ENCODE assay signal across 11 cellular contexts in genomic region chr3:194740859-194741486, GRCh38. TPM values are rescaled to one million over a fixed set of nuclear protein-coding genes. Genes with fewer than 3 reads are reported as not detected.
DNase-seq lines count a peak whose midpoint lies in the region; ATAC-seq and TF ChIP-seq lines count a peak whose summit lies in the region.
"Had no signal": no experiment of that assay in that cellular context is flagged by ENCODE, and none has a peak within 500 bp of the region (broad histone marks: within the 10 kb centered on the region; RNA-seq: fewer than 3 reads in every experiment).

No MANE protein-coding gene starts in this region.

- POLR2A ChIA-PET in PC-9 (lab: Charles Lee; ENCODE audit: unreplicated experiment) = interaction anchor here (0.5 to 0.9 kb wide), 9 partner anchors 12 to 663 kb away, joined by 3 to 45 read pairs (median 9); no protein-coding TSS in a partner anchor

- H3K9me2 ChIP-seq in PC-9 (ENCODE audit: insufficient read depth) = no peaks in the 10 kb centered on the region

- no peaks in the 10 kb centered on the region for H3K79me2 ChIP-seq in PC-9 (ENCODE audit: low read depth)

- DNase-seq in H4 (ENCODE audit: low spot score) (peak; percentile 93), PC-9 (peak; percentile 86 to 100), fibroblast of mammary gland (ENCODE audit: low read depth) (peak; percentile 44), retinal pigment epithelial cell (ENCODE audit: low read depth) (peak; percentile 61), ureter (ENCODE audit: low spot score) (no peak), NCI-H146 treated with DMSO at 0.1 percent for 48 hours (lab: John Stamatoyannopoulos, UW; ENCODE audit: unreplicated experiment) (no peak)
- DNase-seq: NCI-H2029 treated with DMSO at 0.1 percent for 48 hours, posterior cingulate gyrus had no signal

- no peaks in the 10 kb centered on the region for H3K27me3 ChIP-seq in PC-9 (ENCODE audit: insufficient read depth, low read depth)

- ATAC-seq in GM21367 (IDR thresholded peaks at IDR 0.05; ENCODE audit: unreplicated experiment) = no peak
- no peak for ATAC-seq in HG02970 (IDR thresholded peaks at IDR 0.05; ENCODE audit: low FRiP score, unreplicated experiment)

- H3K4me3 ChIP-seq in PC-9 (peak overlapping the region; percentile 30; the same call in 1 of the 2 replicates), fibroblast of mammary gland (ENCODE audit: control insufficient read depth, low read depth, low read length) (no peak overlapping the region), retinal pigment epithelial cell (ENCODE audit: low read length) (no peak overlapping the region)
- H3K4me3 ChIP-seq: coronary artery had no signal

- H4K20me1 ChIP-seq in PC-9 (ENCODE audit: insufficient read depth) = no peaks in the 10 kb centered on the region

- BruUV-seq in PC-9 (replicated peaks; lab: Mats Ljungman, UMichigan) = no TSS peak

- peak overlapping the region; percentile 58 for H2AFZ ChIP-seq in PC-9

- no peaks in the 10 kb centered on the region for H3K36me3 ChIP-seq in PC-9 (ENCODE audit: low read depth)

- H3K9me3 ChIP-seq in PC-9 (ENCODE audit: insufficient read depth, low read depth) = no peaks in the 10 kb centered on the region

- TF ChIP-seq CTCF in PC-9 (conservative IDR thresholded peaks at IDR 0.05) (no peak), fibroblast of mammary gland (conservative IDR thresholded peaks at IDR 0.05; ENCODE audit: control insufficient read depth, insufficient read depth, low read depth, low read length) (no peak), retinal pigment epithelial cell (conservative IDR thresholded peaks at IDR 0.05; ENCODE audit: low read depth, low read length) (no peak)

- intact Hi-C loops in PC-9 (cut with micrococcal nuclease; ENCODE audit: unreplicated experiment) = loop anchor here (1.0 to 2.0 kb wide), 6 partner anchors 26 to 365 kb away; partner anchors contain the start of gene FAM43A

- H3K27ac ChIP-seq in PC-9 = peak overlapping the region; percentile 80
- H3K27ac ChIP-seq: coronary artery had no signal

- H3K4me1 ChIP-seq in PC-9 (replicated peaks; ENCODE audit: insufficient read depth) = peaks cover 42% of the 10 kb centered on the region

- CTCF ChIA-PET in PC-9 (lab: Charles Lee) = interaction anchor here (0.6 to 0.9 kb wide), 4 partner anchors 11 to 292 kb away, joined by 5 to 13 read pairs (median 6); no protein-coding TSS in a partner anchor

- peak overlapping the region; percentile 73 for H3K4me2 ChIP-seq in PC-9

- H3F3A ChIP-seq in PC-9 (ENCODE audit: insufficient read depth, low read depth) = peaks cover 28% of the 10 kb centered on the region

RNA-seq across cellular contexts. Expression of gene FAM43A, which starts 55.3 kb away (rescaled TPM):
- total RNA-seq in H4 (2014; rRNA removed; shearing (Covaris generic)) = 4.0 and 4.6 TPM in 2 replicates
- total RNA-seq in PC-9 (2021) = 8.8 and 12.8 TPM in 2 replicates
- total RNA-seq in ureter = 5.2 TPM

Comparison
In these comparisons a context has a peak if more than half of its experiments do, and no peak if none do; other contexts are left out.
1. DNase-seq: peak in H4 (single experiment), PC-9 (2 of 2), fibroblast of mammary gland (single experiment) and retinal pigment epithelial cell (single experiment); none in ureter (single experiment) and NCI-H146 treated with DMSO at 0.1 percent for 48 hours (single experiment).